Comparison of ENCODE assay signal across 8 cellular contexts in genomic region chr19:2151339-2152229, GRCh38. TPM values are rescaled to one million over a fixed set of nuclear protein-coding genes. Genes with fewer than 3 reads are reported as not detected.
A peak's percentile ranks its signal among the peaks of the same experiment; 100 is the strongest.
DNase-seq lines count a peak whose midpoint lies in the region; ATAC-seq and TF ChIP-seq lines count a peak whose summit lies in the region.

Gene AP3D1, minus strand, starts transcription at chr19:2151566. Its CDS starts 232 bp downstream, at chr19:2151334.

- H3K27me3 Mint-ChIP-seq in progenitor cell of endocrine pancreas, result no peaks in the 10 kb centered on the region

- no peaks in the 10 kb centered on the region for H3K9me3 Mint-ChIP-seq in progenitor cell of endocrine pancreas (ENCODE audit: low read depth)

- no peaks in the 10 kb centered on the region for H3K9me3 ChIP-seq in left ventricle myocardium inferior (replicated peaks)

- no peaks in the 10 kb centered on the region for H3K36me3 ChIP-seq in left ventricle myocardium inferior

- peak within 1 kb of the TSS; percentile 96 for H3K27ac Mint-ChIP-seq in progenitor cell of endocrine pancreas

- peaks cover 18% of the 10 kb centered on the region for H3K4me1 Mint-ChIP-seq in progenitor cell of endocrine pancreas (ENCODE audit: low read depth)

- peak within 1 kb of the TSS; percentile 100 for H3K4me3 ChIP-seq in left ventricle myocardium inferior

- H3K27me3 ChIP-seq in left ventricle myocardium inferior (ENCODE audit: low read depth), result no peaks in the 10 kb centered on the region

- peak; percentile 98 to 99 for DNase-seq in NCI-H187 (lab: John Stamatoyannopoulos, UW)
- peak; percentile 99 to 100 (median 100) for DNase-seq in T-helper 2 cell
- peak; percentile 100 for DNase-seq in left ventricle myocardium inferior
- DNase-seq in progenitor cell of endocrine pancreas (ENCODE audit: low spot score, unreplicated experiment), result peak; percentile 100
- DNase-seq in ureter (ENCODE audit: low spot score), result peak; percentile 100

- H3K27ac ChIP-seq in angular gyrus (ENCODE audit: low read depth, low read length) (peak within 1 kb of the TSS; percentile 88), left ventricle myocardium inferior (replicated peaks) (peak within 1 kb of the TSS; percentile 90)

- TF ChIP-seq CTCF in left ventricle myocardium inferior (IDR thresholded peaks at IDR 0.05; ENCODE audit: borderline replicate concordance), result no peak
- no peak for TF ChIP-seq CTCF in progenitor cell of endocrine pancreas (IDR thresholded peaks at IDR 0.05; ENCODE audit: unreplicated experiment)

- peaks cover 50% of the 10 kb centered on the region for H3K4me1 ChIP-seq in left ventricle myocardium inferior

- no peaks in the 10 kb centered on the region for H3K36me3 Mint-ChIP-seq in progenitor cell of endocrine pancreas (ENCODE audit: insufficient read depth)

- H3K4me3 Mint-ChIP-seq in progenitor cell of endocrine pancreas (ENCODE audit: low read depth), result peak within 1 kb of the TSS; percentile 86

- intact Hi-C loops in left ventricle myocardium inferior (cut with micrococcal nuclease), result no loop called here

- ATAC-seq in GM18498 (IDR thresholded peaks at IDR 0.05; ENCODE audit: unreplicated experiment), result peak; percentile 87
- ATAC-seq in HG02938 (IDR thresholded peaks at IDR 0.05; ENCODE audit: unreplicated experiment), result peak; percentile 87

RNA-seq across cellular contexts. Expression of gene AP3D1, which starts in this region (rescaled TPM):
- total RNA-seq in left ventricle myocardium inferior (75.4 TPM), progenitor cell of endocrine pancreas (123 and 131 TPM in 2 replicates), ureter (148 TPM)

Comparison
In these comparisons a context has a peak if more than half of its experiments do, and no peak if none do; other contexts are left out.
1. Peak in every context shown above with its lines: DNase-seq, ATAC-seq, H3K4me3 ChIP-seq and H3K27ac ChIP-seq.